ENCODE assay signal across 1 cellular context in genomic region chr16:89450537-89450936, GRCh38.
TF ChIP-seq lines count a peak whose summit lies in the region.

No MANE protein-coding gene starts in this region.

TF ChIP-seq in endothelial cell of umbilical vein, 7 proteins besides CTCF, POLR2A, EP300 and RAD21:
- TF ChIP-seq POLR2AphosphoS5 (IDR thresholded peaks at IDR 0.05; ENCODE audit: insufficient read depth, low read depth, low read length) = no peak
- no peak for TF ChIP-seq MYC (IDR thresholded peaks at IDR 0.05; ENCODE audit: low read depth, low read length)
- TF ChIP-seq JUN (IDR thresholded peaks at IDR 0.05; ENCODE audit: borderline replicate concordance, insufficient read depth, insufficient read length, low read depth) = no peak
- no peak for TF ChIP-seq MAX (IDR thresholded peaks at IDR 0.05; ENCODE audit: insufficient read depth, insufficient read length)
- TF ChIP-seq EZH2 (IDR thresholded peaks at IDR 0.05; ENCODE audit: borderline replicate concordance, low read depth, low read length, severe bottlenecking) = no peak
- TF ChIP-seq GATA2 (IDR thresholded peaks at IDR 0.05; ENCODE audit: insufficient read depth, insufficient read length, low read depth, low read length) = no peak
- no peak for TF ChIP-seq FOS (IDR thresholded peaks at IDR 0.05; ENCODE audit: borderline replicate concordance, insufficient read depth, low read length)
